In genomic region chr1:40735234-40735633, GRCh38 we compare ENCODE assay signal across 19 cellular contexts. TPM values are rescaled to one million over a fixed set of nuclear protein-coding genes. Genes with fewer than 3 reads are reported as not detected.
"Had no signal": no experiment of that assay in that cellular context is flagged by ENCODE, and none has a peak within 500 bp of the region (broad histone marks: within the 10 kb centered on the region; RNA-seq: fewer than 3 reads in every experiment).

No MANE protein-coding gene starts in this region.

- ATAC-seq: mucosa of descending colon had no signal

- H3K36me3 ChIP-seq: prostate gland had no signal

- H3K27ac Mint-ChIP-seq: activated CD4-positive, alpha-beta T cell treated with anti-CD3 and anti-CD28 coated beads, Interleukin-2, amount 10 ng/mL, durations not matched to agents 24 days and 14 days; activated naive CD8-positive, alpha-beta T cell had no signal

- H3K4me3 Mint-ChIP-seq: activated CD4-positive, alpha-beta T cell treated with anti-CD3 and anti-CD28 coated beads, Interleukin-2, amount 10 ng/mL, durations not matched to agents 24 days and 14 days; activated naive CD8-positive, alpha-beta T cell had no signal

- H3K27me3 Mint-ChIP-seq: activated CD4-positive, alpha-beta T cell treated with anti-CD3 and anti-CD28 coated beads, Interleukin-2, amount 10 ng/mL, durations not matched to agents 24 days and 14 days; activated naive CD8-positive, alpha-beta T cell had no signal

- H3K9me3 Mint-ChIP-seq: activated CD4-positive, alpha-beta T cell treated with anti-CD3 and anti-CD28 coated beads, Interleukin-2, amount 10 ng/mL, durations not matched to agents 24 days and 14 days had no signal

- FAIRE-seq: endothelial cell of umbilical vein had no signal

- H3K27ac ChIP-seq: prostate gland, stomach, testis had no signal

- DNase-seq: activated CD4-positive, alpha-beta T cell treated with anti-CD3 and anti-CD28 coated beads, Interleukin-2, amount 10 ng/mL, durations not matched to agents 24 days and 14 days; activated CD4-positive, CD25-positive, alpha-beta regulatory T cell; activated gamma-delta T cell treated with Interleukin-2 at 50 U/mL for 16 hours; amniotic stem cell; body of pancreas; cortex of kidney; effector CD4-positive, alpha-beta T cell; foreskin melanocyte; heart left ventricle; left cardiac atrium; mucosa of descending colon; stimulated activated CD4-positive, alpha-beta T cell treated with anti-CD3 and anti-CD28 coated beads, Interleukin-2, amount 100 ng/mL, for 24 hours; stomach; testis had no signal

- H3K9me3 ChIP-seq: body of pancreas, mucosa of descending colon, prostate gland, stomach, testis had no signal

- H3K4me3 ChIP-seq: body of pancreas, heart left ventricle, lung, mucosa of descending colon, prostate gland, stomach, testis had no signal

- H3K27me3 ChIP-seq: body of pancreas, heart left ventricle, stomach, testis had no signal

RNA-seq across cellular contexts. Expression of gene KCNQ4, which starts 48.4 kb away (rescaled TPM):
- polyA plus RNA-seq: neural cell had no signal
